ENCODE assay signal across 18 cellular contexts in genomic region chr3:195237981-195238625, GRCh38. TPM values are rescaled to one million over a fixed set of nuclear protein-coding genes. Genes with fewer than 3 reads are reported as not detected.
DNase-seq lines count a peak whose midpoint lies in the region; ATAC-seq, FAIRE-seq and TF ChIP-seq lines count a peak whose summit lies in the region.
"Had no signal": no experiment of that assay in that cellular context is flagged by ENCODE, and none has a peak within 500 bp of the region (broad histone marks: within the 10 kb centered on the region; RNA-seq: fewer than 3 reads in every experiment).

No MANE protein-coding gene starts in this region.

- H2AFZ ChIP-seq in H9 (ENCODE audit: low read length): no peak overlapping the region
- H2AFZ ChIP-seq in astrocyte (ENCODE audit: low read depth, low read length): no peak overlapping the region

- H3K18ac ChIP-seq in H9 (ENCODE audit: insufficient read length, low read depth, low read length): no peak overlapping the region

- H3K4me3 Mint-ChIP-seq in H9 (no peak overlapping the region), astrocyte (ENCODE audit: unreplicated experiment) (no peak overlapping the region)
- H3K4me3 Mint-ChIP-seq: IgD-negative memory B cell had no signal

- H4K20me1 ChIP-seq in H9 (ENCODE audit: control insufficient read depth, insufficient read depth, insufficient read length): no peaks in the 10 kb centered on the region
- peaks cover 4% of the 10 kb centered on the region for H4K20me1 ChIP-seq in astrocyte (ENCODE audit: insufficient read depth, low read length)

- H3K27ac Mint-ChIP-seq in H9 (peak overlapping the region in 1 of 3 experiments; percentile 87; a peak in 4 of 7 replicates), astrocyte (ENCODE audit: unreplicated experiment) (peak overlapping the region; percentile 28)
- H3K27ac Mint-ChIP-seq: IgD-negative memory B cell had no signal

- H3K9me3 Mint-ChIP-seq in H9 (peaks cover 0 to 13% of the 10 kb centered on the region in 2 experiments; a peak in 2 of 5 replicates), astrocyte (ENCODE audit: unreplicated experiment) (peaks cover 4% of the 10 kb centered on the region)

- TF ChIP-seq POLR2A in sigmoid colon (IDR thresholded peaks at IDR 0.05): no peak

- no peak overlapping the region for H3K4me3 ChIP-seq in astrocyte (ENCODE audit: insufficient read depth, low read depth, low read length)
- H3K4me3 ChIP-seq in sigmoid colon: no peak overlapping the region
- H3K4me3 ChIP-seq: SJSA1 had no signal

- H3K9ac ChIP-seq in H9 (ENCODE audit: extremely low read depth, insufficient read length, low read length) (no peak overlapping the region), astrocyte (ENCODE audit: low read length) (no peak overlapping the region)

- no peak for DNase-seq in H9
- DNase-seq in astrocyte (ENCODE audit: low read depth): no peak
- DNase-seq in left lobe of liver (ENCODE audit: low spot score): peak; percentile 30
- DNase-seq in sigmoid colon: peak; percentile 63
- DNase-seq in COLO829 (ENCODE audit: low spot score): no peak
- DNase-seq in hippocampal formation (lab: John Stamatoyannopoulos, UW): no peak
- no peak for DNase-seq in COR-L47 (lab: John Stamatoyannopoulos, UW)
- DNase-seq: activated T-cell treated with anti-CD3 and anti-CD28 coated beads, Interleukin-2, amount 50 U/mL, for 1 hour; EL; NCI-H146; NCI-H774; stimulated activated naive CD4-positive, alpha-beta T cell had no signal

- H4K91ac ChIP-seq in H9 (ENCODE audit: insufficient read length, low read depth, low read length): no peak overlapping the region

- intact Hi-C loops in sigmoid colon (cut with DNase I): loop anchor here (1.0 kb wide), 1 partner anchor 83 kb away; no protein-coding TSS in a partner anchor

- no peaks in the 10 kb centered on the region; the same call in 1 of the 2 replicates for H3K79me2 ChIP-seq in H9 (ENCODE audit: insufficient read depth, low read length)
- peaks cover 21% of the 10 kb centered on the region for H3K79me2 ChIP-seq in astrocyte (ENCODE audit: insufficient read depth, low read length)

- H2BK20ac ChIP-seq in H9 (ENCODE audit: low read depth, low read length, poor library complexity, severe bottlenecking): no peak overlapping the region

- H3K4me1 Mint-ChIP-seq in H9 (peaks cover 22 to 26% of the 10 kb centered on the region in 2 experiments), astrocyte (ENCODE audit: low read depth, unreplicated experiment) (peaks cover 13% of the 10 kb centered on the region)
- H3K4me1 Mint-ChIP-seq: IgD-negative memory B cell had no signal

- no peak overlapping the region for H3T11ph ChIP-seq in H9 (ENCODE audit: low read length)

- no peaks in the 10 kb centered on the region for H3K23me2 ChIP-seq in H9 (ENCODE audit: insufficient read length, low read depth, low read length, poor library complexity, severe bottlenecking)

- no peaks in the 10 kb centered on the region for H3K27me3 ChIP-seq in H9 (ENCODE audit: insufficient read depth, low read length)
- H3K27me3 ChIP-seq in astrocyte (ENCODE audit: insufficient read depth, low read length): no peaks in the 10 kb centered on the region
- no peaks in the 10 kb centered on the region for H3K27me3 ChIP-seq in sigmoid colon
- H3K27me3 ChIP-seq: neutrophil, SJSA1 had no signal

- TF ChIP-seq CTCF in H9 (conservative IDR thresholded peaks at IDR 0.05) (no peak), astrocyte (IDR thresholded peaks at IDR 0.05; ENCODE audit: insufficient read depth, low read depth, low read length) (no peak), sigmoid colon (IDR thresholded peaks at IDR 0.05) (no peak)

- no peak overlapping the region for H4K8ac ChIP-seq in H9 (replicated peaks; ENCODE audit: insufficient read length, low read depth, low read length)

- H3K4me2 ChIP-seq in H9 (ENCODE audit: insufficient read depth, insufficient read length, low read length): no peak overlapping the region
- no peak overlapping the region for H3K4me2 ChIP-seq in astrocyte (ENCODE audit: low read length)

- H2BK120ac ChIP-seq in H9 (ENCODE audit: low read depth, low read length, poor library complexity, severe bottlenecking): no peak overlapping the region

- H2AK5ac ChIP-seq in H9 (ENCODE audit: insufficient read length, low read length): no peak overlapping the region

- no peak overlapping the region for H2BK15ac ChIP-seq in H9 (ENCODE audit: low read depth, low read length)

- H3K9me3 ChIP-seq in H9 (ENCODE audit: control insufficient read depth, low read depth, low read length) (no peaks in the 10 kb centered on the region), astrocyte (ENCODE audit: insufficient read depth, low read depth, low read length) (no peaks in the 10 kb centered on the region), sigmoid colon (no peaks in the 10 kb centered on the region)
- H3K9me3 ChIP-seq: neutrophil, SJSA1 had no signal

- H3K14ac ChIP-seq in H9 (ENCODE audit: insufficient read depth, low read length): peak overlapping the region; percentile 56

- no CpG with 5 or more reads among the region's 18 CpGs for WGBS in H9 (ENCODE audit: extremely low coverage, insufficient read length, low lambda C conversion rate)
- 91 to 93% methylated on average over 18 of the region's 18 CpGs for WGBS in sigmoid colon, 2 donors

- H3K27me3 Mint-ChIP-seq in H9 (ENCODE audit: low read depth) (no peaks in the 10 kb centered on the region; the same call in 1 of the 2 replicates), astrocyte (ENCODE audit: low read depth, unreplicated experiment) (no peaks in the 10 kb centered on the region)
- H3K27me3 Mint-ChIP-seq: IgD-negative memory B cell had no signal

- H3K36me3 Mint-ChIP-seq in H9 (ENCODE audit: insufficient read depth in 1 of 3, low read depth in 3 of 3): peaks cover 22 to 36% (median 28%) of the 10 kb centered on the region in 3 experiments
- H3K36me3 Mint-ChIP-seq in astrocyte (ENCODE audit: low read depth, unreplicated experiment): peaks cover 11% of the 10 kb centered on the region

- H3K4me1 ChIP-seq in H9 (ENCODE audit: insufficient read depth, low read length): peaks cover 5% of the 10 kb centered on the region; the same call in 1 of the 2 replicates
- H3K4me1 ChIP-seq in astrocyte (ENCODE audit: insufficient read depth, low read length): no peaks in the 10 kb centered on the region
- peaks cover 0 to 52% (median 37%) of the 10 kb centered on the region in 4 donors for H3K4me1 ChIP-seq in sigmoid colon
- H3K4me1 ChIP-seq: SJSA1 had no signal

- no peak for ATAC-seq in left lobe of liver
- no peak for ATAC-seq in GM21447 (IDR thresholded peaks at IDR 0.05; ENCODE audit: unreplicated experiment)

- H3K36me3 ChIP-seq in astrocyte (ENCODE audit: insufficient read depth, low read length): no peaks in the 10 kb centered on the region
- no peaks in the 10 kb centered on the region for H3K36me3 ChIP-seq in sigmoid colon
- H3K36me3 ChIP-seq: neutrophil, SJSA1 had no signal

- no peak overlapping the region for H3K4ac ChIP-seq in H9 (ENCODE audit: low read depth, low read length)

- H3K23ac ChIP-seq in H9 (ENCODE audit: insufficient read length, low read depth, low read length): no peak overlapping the region

- H3K27ac ChIP-seq in H9 (ENCODE audit: insufficient read length, low read depth, low read length): no peak overlapping the region
- H3K27ac ChIP-seq in astrocyte (ENCODE audit: low read depth, low read length): no peak overlapping the region
- peak overlapping the region; percentile 73 to 94 (median 93) for H3K27ac ChIP-seq in sigmoid colon
- H3K27ac ChIP-seq: neutrophil, SJSA1, VCaP had no signal

- no peak for FAIRE-seq in astrocyte (lab: Jason Lieb, UNC)
- FAIRE-seq: islet of Langerhans had no signal

- no peak for TF ChIP-seq EP300 in sigmoid colon (IDR thresholded peaks at IDR 0.05)

- no peak overlapping the region for H3K56ac ChIP-seq in H9 (ENCODE audit: insufficient read length, low read depth, low read length)

- H2BK12ac ChIP-seq in H9 (ENCODE audit: insufficient read length, low read depth, low read length): no peak overlapping the region

- no peak overlapping the region for H2BK5ac ChIP-seq in H9 (ENCODE audit: insufficient read length, low read length)

- H4K5ac ChIP-seq in H9 (ENCODE audit: insufficient read length, low read depth, low read length): no peak overlapping the region

- H3K79me1 ChIP-seq in H9 (ENCODE audit: insufficient read depth, low read depth, low read length, poor library complexity, severe bottlenecking): peaks cover 3% of the 10 kb centered on the region

RNA-seq across cellular contexts. Expression of gene XXYLT1, which starts 32.9 kb away (rescaled TPM):
- total RNA-seq in H9 (2021) (22.7 and 23.0 TPM in 2 replicates), astrocyte (26.2 and 28.5 TPM in 2 replicates), left lobe of liver (2.8 TPM), sigmoid colon (10 to 100 TPM; 11.1 to 13.8 (median 11.7) TPM)
- polyA plus RNA-seq in sigmoid colon: 1 to 10 TPM; 2.5 to 6.8 (median 3.0) TPM

Comparison
In these comparisons a context has a peak if more than half of its experiments do, and no peak if none do; other contexts are left out.
1. DNase-seq: peak in left lobe of liver (single experiment) and sigmoid colon (single experiment); none in H9 (single experiment), astrocyte (single experiment), COLO829 (single experiment), hippocampal formation (0 of 2) and COR-L47 (single experiment).
2. H3K27ac ChIP-seq: peak in sigmoid colon (4 of 4); none in H9 (single experiment) and astrocyte (single experiment).